ENCODE assay signal across 28 cellular contexts in the genomic region with DNA sequence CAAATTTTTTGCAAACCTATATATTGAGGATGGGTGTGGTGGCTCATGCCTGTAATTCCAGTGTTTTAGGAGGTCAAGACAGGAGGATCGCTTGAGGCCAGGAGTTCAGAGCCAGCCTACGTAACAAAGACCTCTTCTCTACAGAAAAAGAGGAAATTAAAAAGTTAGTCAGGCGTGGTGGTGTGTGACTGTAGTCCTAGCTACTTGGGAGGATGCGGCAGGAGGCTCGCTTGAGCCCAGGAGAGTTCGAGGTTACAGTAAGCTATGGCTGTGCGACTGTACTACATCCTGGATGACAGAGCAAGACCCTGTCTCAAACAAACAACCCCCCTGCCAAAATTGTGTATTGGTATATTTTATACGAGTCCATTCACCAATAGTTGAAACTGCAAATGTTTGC.
"Had no signal": no experiment of that assay in that cellular context is flagged by ENCODE, and none has a peak within 500 bp of the region (broad histone marks: within the 10 kb centered on the region; RNA-seq: fewer than 3 reads in every experiment).

No MANE protein-coding gene starts in this region.

- H3K4me1 ChIP-seq: adrenal gland, body of pancreas, esophagus muscularis mucosa, left ventricle myocardium inferior, parathyroid adenoma, psoas muscle, suprapubic skin, tibial artery had no signal

- H3K4me2 ChIP-seq: smooth muscle cell had no signal

- H3K4me1 Mint-ChIP-seq: activated naive CD8-positive, alpha-beta T cell treated with anti-CD3 and anti-CD28 coated beads for 36 hours; neural crest cell had no signal

- H3K27me3 Mint-ChIP-seq: activated naive CD8-positive, alpha-beta T cell treated with anti-CD3 and anti-CD28 coated beads for 36 hours; naive thymus-derived CD4-positive, alpha-beta T cell had no signal

- H2AFZ ChIP-seq: parathyroid adenoma had no signal

- H3K4me3 Mint-ChIP-seq: activated naive CD4-positive, alpha-beta T cell treated with anti-CD3 and anti-CD28 coated beads for 36 hours; activated naive CD8-positive, alpha-beta T cell treated with anti-CD3 and anti-CD28 coated beads for 36 hours; naive thymus-derived CD4-positive, alpha-beta T cell; neural crest cell; T-helper 2 cell treated with Interferon-gamma antibody and Interleukin-4, amounts not matched to agents 5 μg/mL and 100 μg/mL, for 36 hours had no signal

- H3K27ac ChIP-seq: adrenal gland, body of pancreas, esophagus muscularis mucosa, foreskin keratinocyte, heart right ventricle, left ventricle myocardium inferior, parathyroid adenoma, psoas muscle, suprapubic skin, tibial artery had no signal

- H3K4me3 ChIP-seq: adrenal gland, body of pancreas, esophagus muscularis mucosa, heart right ventricle, left ventricle myocardium inferior, lung, psoas muscle, smooth muscle cell, suprapubic skin, tibial artery had no signal

- H3K9me3 ChIP-seq: adrenal gland, body of pancreas, esophagus muscularis mucosa, heart right ventricle, left ventricle myocardium inferior, psoas muscle, suprapubic skin, tibial artery had no signal

- FAIRE-seq: colon had no signal

- H3K27me3 ChIP-seq: adrenal gland, body of pancreas, esophagus muscularis mucosa, foreskin keratinocyte, heart right ventricle, suprapubic skin, tibial artery had no signal

- H3K36me3 ChIP-seq: adrenal gland, esophagus muscularis mucosa, heart right ventricle, left ventricle myocardium inferior, suprapubic skin, tibial artery had no signal

- DNase-seq: activated CD4-positive, alpha-beta T cell treated with anti-CD3 and anti-CD28 coated beads for 48 hours; activated CD4-positive, alpha-beta T cell treated with anti-CD3 and anti-CD28 coated beads, Interleukin-2, amount 50 U/mL, for 48 hours; activated CD8-positive, alpha-beta memory T cell treated with anti-CD3 and anti-CD28 coated beads for 24 hours; activated effector memory CD4-positive, alpha-beta T cell treated with anti-CD3 and anti-CD28 coated beads, Interleukin-2, amount 50 U/mL, for 16 hours; activated naive CD4-positive, alpha-beta T cell treated with anti-CD3 and anti-CD28 coated beads for 36 hours; activated naive CD8-positive, alpha-beta T cell treated with anti-CD3 and anti-CD28 coated beads for 36 hours; adrenal gland; aorta; body of pancreas; dermis blood vessel endothelial cell; effector CD4-positive, alpha-beta T cell; foreskin keratinocyte; heart right ventricle; left ventricle myocardium inferior; naive thymus-derived CD4-positive, alpha-beta T cell; occipital lobe; psoas muscle; stimulated activated CD4-positive, alpha-beta T cell treated with anti-CD3 and anti-CD28 coated beads, Interleukin-2, amount 100 ng/mL, for 24 hours; stimulated activated naive CD4-positive, alpha-beta T cell; tibial artery had no signal

- H3K27ac Mint-ChIP-seq: activated naive CD4-positive, alpha-beta T cell treated with anti-CD3 and anti-CD28 coated beads for 36 hours; activated naive CD8-positive, alpha-beta T cell treated with anti-CD3 and anti-CD28 coated beads for 36 hours; naive thymus-derived CD4-positive, alpha-beta T cell; T-helper 2 cell treated with Interferon-gamma antibody and Interleukin-4, amounts not matched to agents 5 μg/mL and 100 μg/mL, for 36 hours had no signal

- H3K9ac ChIP-seq: parathyroid adenoma had no signal

- ATAC-seq: body of pancreas; foreskin keratinocyte; heart right ventricle; naive thymus-derived CD4-positive, alpha-beta T cell; psoas muscle had no signal

- H3K9me3 Mint-ChIP-seq: activated naive CD4-positive, alpha-beta T cell treated with anti-CD3 and anti-CD28 coated beads for 36 hours; activated naive CD8-positive, alpha-beta T cell treated with anti-CD3 and anti-CD28 coated beads for 36 hours; naive thymus-derived CD4-positive, alpha-beta T cell; neural crest cell; T-helper 2 cell treated with Interferon-gamma antibody and Interleukin-4, amounts not matched to agents 5 μg/mL and 100 μg/mL, for 36 hours had no signal
